32 cellular contexts compared by ENCODE assay signal in the genomic region with DNA sequence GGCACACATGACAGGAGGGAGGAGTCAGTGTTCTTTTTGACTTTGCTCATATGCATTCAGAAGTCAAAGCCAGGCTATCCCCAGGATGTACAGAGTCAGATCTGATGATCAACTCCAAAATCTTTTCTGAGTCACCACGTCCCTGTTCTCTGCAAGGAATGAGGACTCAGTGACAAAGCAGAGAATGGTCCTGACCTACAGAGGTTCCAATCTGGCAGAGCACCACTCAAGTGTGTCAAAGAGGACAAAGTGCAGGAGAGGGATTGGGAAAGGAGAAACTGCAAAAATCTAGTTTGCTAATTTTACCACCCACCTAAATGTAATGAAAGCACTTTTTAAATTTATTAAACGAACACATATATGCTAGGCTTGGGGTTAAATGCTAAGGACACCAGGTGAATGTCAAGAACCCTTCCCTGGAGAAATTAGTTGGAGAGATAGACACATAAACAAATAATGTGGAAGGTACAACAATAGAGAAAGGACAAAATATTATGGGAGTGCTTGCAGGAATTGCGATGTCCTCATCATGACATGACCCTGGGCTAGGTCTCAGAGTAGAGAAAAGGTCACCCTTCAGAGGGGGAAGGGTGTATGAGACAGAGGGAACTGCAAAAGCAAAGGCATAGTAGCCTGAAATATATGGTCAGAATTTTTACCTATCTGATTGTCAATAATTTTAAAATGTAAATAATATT. TPM values are rescaled to one million over a fixed set of nuclear protein-coding genes. Genes with fewer than 3 reads are reported as not detected.
"Had no signal": no experiment of that assay in that cellular context is flagged by ENCODE, and none has a peak within 500 bp of the region (broad histone marks: within the 10 kb centered on the region; RNA-seq: fewer than 3 reads in every experiment).

No MANE protein-coding gene starts in this region.

- H3K9me3 Mint-ChIP-seq: activated B cell treated with CpG ODN at 0.5 μM for 24 hours; activated CD8-positive, alpha-beta T cell treated with anti-CD3 and anti-CD28 coated beads for 36 hours; activated naive CD4-positive, alpha-beta T cell treated with anti-CD3 and anti-CD28 coated beads, Interleukin-2, amount 50 U/mL, for 24 hours; activated naive CD8-positive, alpha-beta T cell treated with anti-CD3 and anti-CD28 coated beads, Interleukin-2, amount 50 U/mL, for 24 hours; activated T-helper 2 cell treated with anti-CD3 and anti-CD28 coated beads, Interferon-gamma antibody, Interleukin-2, Interleukin-4, amounts not matched to agents 10 μg/mL and 5 μg/mL and 100 μg/mL, durations not matched to agents 14 hours and 24 hours and 36 hours; dendritic cell treated with granulocyte-macrophage colony-stimulating factor and Interleukin-4, amounts not matched to agents 40 ng/mL and 50 ng/mL, for 4 days; nephron progenitor cell had no signal

- H3K36me3 Mint-ChIP-seq: activated naive CD4-positive, alpha-beta T cell treated with anti-CD3 and anti-CD28 coated beads, Interleukin-2, amount 50 U/mL, for 24 hours; mesothelial cell of epicardium; naive B cell had no signal

- H3K4me1 ChIP-seq: heart left ventricle, left ventricle myocardium inferior, testis, transverse colon had no signal

- H3K27ac Mint-ChIP-seq: activated B cell treated with CpG ODN at 0.5 μM for 24 hours; activated CD8-positive, alpha-beta T cell treated with anti-CD3 and anti-CD28 coated beads for 36 hours; activated naive CD4-positive, alpha-beta T cell treated with anti-CD3 and anti-CD28 coated beads, Interleukin-2, amount 50 U/mL, for 24 hours; activated naive CD8-positive, alpha-beta T cell treated with anti-CD3 and anti-CD28 coated beads, Interleukin-2, amount 50 U/mL, for 24 hours; activated T-helper 2 cell treated with anti-CD3 and anti-CD28 coated beads, Interferon-gamma antibody, Interleukin-2, Interleukin-4, amounts not matched to agents 10 μg/mL and 5 μg/mL and 100 μg/mL, durations not matched to agents 14 hours and 24 hours and 36 hours; dendritic cell treated with granulocyte-macrophage colony-stimulating factor and Interleukin-4, amounts not matched to agents 40 ng/mL and 50 ng/mL, for 4 days; mesothelial cell of epicardium; naive B cell; nephron progenitor cell had no signal

- ATAC-seq: activated CD8-positive, alpha-beta T cell treated with anti-CD3 and anti-CD28 coated beads for 36 hours; activated naive CD8-positive, alpha-beta T cell treated with anti-CD3 and anti-CD28 coated beads, Interleukin-2, amount 50 U/mL, for 24 hours; heart left ventricle; sciatic nerve; stimulated activated naive CD8-positive, alpha-beta T cell treated with anti-CD3 and anti-CD28 coated beads, Interleukin-15, Interleukin-2, amounts not matched to agents 100 U/mL and 50 U/mL, for 24 hours had no signal

- H3K36me3 ChIP-seq: heart left ventricle, left ventricle myocardium inferior, neutrophil, transverse colon had no signal

- H3K4me1 Mint-ChIP-seq: activated B cell treated with CpG ODN at 0.5 μM for 24 hours; activated naive CD4-positive, alpha-beta T cell treated with anti-CD3 and anti-CD28 coated beads, Interleukin-2, amount 50 U/mL, for 24 hours; activated naive CD8-positive, alpha-beta T cell treated with anti-CD3 and anti-CD28 coated beads, Interleukin-2, amount 50 U/mL, for 24 hours; central memory CD8-positive, alpha-beta T cell; naive B cell; nephron progenitor cell had no signal

- DNase-seq: activated B cell treated with CpG ODN at 0.5 μM for 24 hours; activated CD4-positive, alpha-beta T cell treated with anti-CD3 and anti-CD28 coated beads, Interleukin-2, amount 50 U/mL, for 1 hour; activated CD8-positive, alpha-beta T cell treated with anti-CD3 and anti-CD28 coated beads for 36 hours; activated naive CD8-positive, alpha-beta T cell treated with anti-CD3 and anti-CD28 coated beads, Interleukin-2, amount 50 U/mL, for 24 hours; activated T-cell treated with anti-CD3 and anti-CD28 coated beads, Interleukin-2, amount 50 U/mL, for 48 hours; anterior cingulate cortex; effector CD4-positive, alpha-beta T cell; heart left ventricle; left ventricle myocardium inferior; naive B cell; nephron progenitor cell; stimulated activated CD4-positive, alpha-beta T cell treated with anti-CD3 and anti-CD28 coated beads, Interleukin-12 subunit alpha, Interleukin-12 subunit beta, amount 100 ng/mL, for 4 hours; stimulated activated CD4-positive, alpha-beta T cell treated with anti-CD3 and anti-CD28 coated beads, Interleukin-4, amount 100 ng/mL, for 1 hour; stimulated activated naive CD8-positive, alpha-beta T cell treated with anti-CD3 and anti-CD28 coated beads, Interleukin-15, Interleukin-2, amounts not matched to agents 100 U/mL and 50 U/mL, for 24 hours; T-helper 2 cell; testis; transverse colon had no signal

- H3K4me3 ChIP-seq: heart left ventricle, left ventricle myocardium inferior, skin epidermis, testis, transverse colon had no signal

- H3K27ac ChIP-seq: epithelial cell of prostate, heart left ventricle, left ventricle myocardium inferior, neutrophil, skin epidermis, testis, transverse colon had no signal

- H3K4me3 Mint-ChIP-seq: activated B cell treated with CpG ODN at 0.5 μM for 24 hours; activated CD8-positive, alpha-beta T cell treated with anti-CD3 and anti-CD28 coated beads for 36 hours; activated naive CD4-positive, alpha-beta T cell treated with anti-CD3 and anti-CD28 coated beads, Interleukin-2, amount 50 U/mL, for 24 hours; activated naive CD8-positive, alpha-beta T cell treated with anti-CD3 and anti-CD28 coated beads, Interleukin-2, amount 50 U/mL, for 24 hours; central memory CD8-positive, alpha-beta T cell; dendritic cell treated with granulocyte-macrophage colony-stimulating factor and Interleukin-4, amounts not matched to agents 40 ng/mL and 50 ng/mL, for 4 days; mesothelial cell of epicardium; naive B cell; nephron progenitor cell had no signal

- H3K27me3 ChIP-seq: heart left ventricle, neutrophil, testis, transverse colon had no signal

- H3K9me3 ChIP-seq: heart left ventricle, left ventricle myocardium inferior, neutrophil, testis, transverse colon had no signal

- FAIRE-seq: bronchial epithelial cell, endometrium, urothelium cell line had no signal

- H3K27me3 Mint-ChIP-seq: activated B cell treated with CpG ODN at 0.5 μM for 24 hours; activated naive CD8-positive, alpha-beta T cell treated with anti-CD3 and anti-CD28 coated beads, Interleukin-2, amount 50 U/mL, for 24 hours; dendritic cell treated with granulocyte-macrophage colony-stimulating factor and Interleukin-4, amounts not matched to agents 40 ng/mL and 50 ng/mL, for 4 days had no signal

RNA-seq across cellular contexts. Expression of a gene that starts 56.3 kb away (rescaled TPM):
- total RNA-seq: activated B cell treated with CpG ODN at 0.5 μM for 24 hours; activated CD8-positive, alpha-beta T cell treated with anti-CD3 and anti-CD28 coated beads for 36 hours; activated T-helper 2 cell treated with anti-CD3 and anti-CD28 coated beads, Interferon-gamma antibody, Interleukin-2, Interleukin-4, amounts not matched to agents 10 μg/mL and 5 μg/mL and 100 μg/mL, durations not matched to agents 14 hours and 24 hours and 36 hours; bronchial epithelial cell; fibroblast of villous mesenchyme; heart left ventricle; kidney epithelial cell; left ventricle myocardium inferior; mesothelial cell of epicardium; posterior vena cava; sciatic nerve; transverse colon had no signal
